In genomic region chr1:191839891-191840290, GRCh38 we compare ENCODE assay signal across 25 cellular contexts.
DNase-seq lines count a peak whose midpoint lies in the region; TF ChIP-seq lines count a peak whose summit lies in the region.
"Had no signal": no experiment of that assay in that cellular context is flagged by ENCODE, and none has a peak within 500 bp of the region (broad histone marks: within the 10 kb centered on the region; RNA-seq: fewer than 3 reads in every experiment).

No MANE protein-coding gene starts in this region.

- H3K4me1 ChIP-seq in adipocyte (ENCODE audit: control insufficient read depth, insufficient read depth, low read length): peaks cover 13% of the 10 kb centered on the region
- no peaks in the 10 kb centered on the region for H3K4me1 ChIP-seq in osteoblast (ENCODE audit: insufficient read depth, low read length)
- H3K4me1 ChIP-seq: ascending aorta, esophagus squamous epithelium, SJSA1, testis had no signal

- H4K20me1 ChIP-seq in osteoblast (ENCODE audit: insufficient read depth, low read length): no peaks in the 10 kb centered on the region

- peaks cover 2% of the 10 kb centered on the region for H3K9me3 Mint-ChIP-seq in activated T-cell treated with anti-CD3 and anti-CD28 coated beads, Interleukin-2, amount 50 U/mL, for 24 hours

- H3K27ac ChIP-seq in osteoblast (ENCODE audit: low read depth, low read length): no peak overlapping the region
- H3K27ac ChIP-seq: ascending aorta, esophagus squamous epithelium, KMS-11, SJSA1, testis had no signal

- no peak overlapping the region for H3K4me2 ChIP-seq in osteoblast (ENCODE audit: insufficient read depth, low read length)
- H3K4me2 ChIP-seq: KMS-11 had no signal

- H3K27me3 ChIP-seq in adipocyte (replicated peaks; ENCODE audit: control insufficient read depth, insufficient read depth, low read length) (no peaks in the 10 kb centered on the region), osteoblast (ENCODE audit: insufficient read depth, low read length) (no peaks in the 10 kb centered on the region)
- H3K27me3 ChIP-seq: ascending aorta, esophagus squamous epithelium, SJSA1, testis had no signal

- H3K9ac ChIP-seq in adipocyte (ENCODE audit: low read length): no peak overlapping the region
- H3K9ac ChIP-seq: KMS-11 had no signal

- peak overlapping the region; percentile 2 for H2AFZ ChIP-seq in osteoblast (ENCODE audit: low read length)

- TF ChIP-seq CTCF in epithelial cell of esophagus (IDR thresholded peaks at IDR 0.05; ENCODE audit: insufficient read depth, low read depth, low read length, missing control alignments) (no peak), osteoblast (IDR thresholded peaks at IDR 0.05; ENCODE audit: extremely low read depth, low read depth, low read length) (no peak)

- no peaks in the 10 kb centered on the region for H3K36me3 ChIP-seq in adipocyte (ENCODE audit: control insufficient read depth, insufficient read depth, low read length, severe bottlenecking)
- H3K36me3 ChIP-seq in osteoblast (ENCODE audit: insufficient read depth, low read length): no peaks in the 10 kb centered on the region
- H3K36me3 ChIP-seq: ascending aorta, esophagus squamous epithelium, SJSA1 had no signal

- H3K9me3 ChIP-seq in adipocyte (ENCODE audit: control insufficient read depth, low read length): no peaks in the 10 kb centered on the region
- no peaks in the 10 kb centered on the region for H3K9me3 ChIP-seq in osteoblast (ENCODE audit: low read depth, low read length)
- H3K9me3 ChIP-seq: ascending aorta, esophagus squamous epithelium, testis had no signal

- no peaks in the 10 kb centered on the region for H3K36me3 Mint-ChIP-seq in activated T-cell treated with anti-CD3 and anti-CD28 coated beads, Interleukin-2, amount 50 U/mL, for 24 hours (ENCODE audit: low read depth)
- H3K36me3 Mint-ChIP-seq: naive thymus-derived CD4-positive, alpha-beta T cell; stimulated activated memory B cell treated with anti-CD40 and anti-IgM and Interleukin-4, amounts not matched to agents 10 μg/mL and 1 μg/mL and 100 μg/mL, for 72 hours had no signal

- H3K79me2 ChIP-seq in osteoblast (ENCODE audit: insufficient read depth, low read length): no peaks in the 10 kb centered on the region

- no peak overlapping the region for H3K27ac Mint-ChIP-seq in activated T-cell treated with anti-CD3 and anti-CD28 coated beads, Interleukin-2, amount 50 U/mL, for 24 hours
- H3K27ac Mint-ChIP-seq: CD4-positive, alpha-beta T cell; effector memory CD8-positive, alpha-beta T cell; naive thymus-derived CD4-positive, alpha-beta T cell; stimulated activated memory B cell treated with anti-CD40 and anti-IgM and Interleukin-4, amounts not matched to agents 10 μg/mL and 1 μg/mL and 100 μg/mL, for 72 hours had no signal

- H3K4me3 ChIP-seq in adipocyte (ENCODE audit: low read length) (peak overlapping the region; percentile 52), epithelial cell of esophagus (ENCODE audit: low read length) (no peak overlapping the region), osteoblast (ENCODE audit: insufficient read depth, low read length) (no peak overlapping the region)
- H3K4me3 ChIP-seq: esophagus squamous epithelium, SJSA1, testis had no signal

- H3K4me3 Mint-ChIP-seq in activated T-cell treated with anti-CD3 and anti-CD28 coated beads, Interleukin-2, amount 50 U/mL, for 24 hours: no peak overlapping the region
- H3K4me3 Mint-ChIP-seq: CD4-positive, alpha-beta T cell; effector memory CD8-positive, alpha-beta T cell; naive thymus-derived CD4-positive, alpha-beta T cell; stimulated activated memory B cell treated with anti-CD40 and anti-IgM and Interleukin-4, amounts not matched to agents 10 μg/mL and 1 μg/mL and 100 μg/mL, for 72 hours had no signal

- H3K4me1 Mint-ChIP-seq in activated T-cell treated with anti-CD3 and anti-CD28 coated beads, Interleukin-2, amount 50 U/mL, for 24 hours (ENCODE audit: low read depth): no peaks in the 10 kb centered on the region
- H3K4me1 Mint-ChIP-seq: naive thymus-derived CD4-positive, alpha-beta T cell; stimulated activated memory B cell treated with anti-CD40 and anti-IgM and Interleukin-4, amounts not matched to agents 10 μg/mL and 1 μg/mL and 100 μg/mL, for 72 hours had no signal

- DNase-seq in HCEC 1CT (peak; percentile 55), adipocyte (ENCODE audit: low read depth) (peak; percentile 60), epithelial cell of esophagus (ENCODE audit: low read depth) (peak; percentile 43), osteoblast (ENCODE audit: insufficient read length, low spot score, missing footprints) (no peak), NCI-H187 (lab: John Stamatoyannopoulos, UW) (no peak), GOT3 (lab: John Stamatoyannopoulos, UW) (no peak)
- DNase-seq in stimulated activated CD4-positive, alpha-beta T cell treated with anti-CD3 and anti-CD28 coated beads, Interleukin-4, amount 100 ng/mL, for 1 hour: no peak
- no peak for DNase-seq in activated T-cell treated with anti-CD3 and anti-CD28 coated beads, Interleukin-2, amount 50 U/mL, for 24 hours
- DNase-seq: activated CD4-positive, alpha-beta T cell treated with anti-CD3 and anti-CD28 coated beads for 48 hours; activated naive CD4-positive, alpha-beta T cell treated with anti-CD3 and anti-CD28 coated beads, Interleukin-2, amount 50 U/mL, for 16 hours; CD4-positive, alpha-beta T cell; effector memory CD8-positive, alpha-beta T cell; esophagus squamous epithelium; GDM1; left cardiac atrium; mesendoderm; naive thymus-derived CD4-positive, alpha-beta T cell; NCI-H1048; NCI-H2081; stimulated activated CD4-positive, alpha-beta T cell treated with anti-CD3 and anti-CD28 coated beads, Interleukin-1b, Interleukin-23, amount 100 ng/mL, for 48 hours; testis had no signal

- no peaks in the 10 kb centered on the region for H3K27me3 Mint-ChIP-seq in activated T-cell treated with anti-CD3 and anti-CD28 coated beads, Interleukin-2, amount 50 U/mL, for 24 hours
- H3K27me3 Mint-ChIP-seq: CD4-positive, alpha-beta T cell; effector memory CD8-positive, alpha-beta T cell; naive thymus-derived CD4-positive, alpha-beta T cell; stimulated activated memory B cell treated with anti-CD40 and anti-IgM and Interleukin-4, amounts not matched to agents 10 μg/mL and 1 μg/mL and 100 μg/mL, for 72 hours had no signal

Comparison
In these comparisons a context has a peak if more than half of its experiments do, and no peak if none do; other contexts are left out.
1. DNase-seq: peak in HCEC 1CT (single experiment), adipocyte (single experiment) and epithelial cell of esophagus (single experiment); none in osteoblast (single experiment), stimulated activated CD4-positive, alpha-beta T cell treated with anti-CD3 and anti-CD28 coated beads, Interleukin-4, amount 100 ng/mL, for 1 hour (single experiment), activated T-cell treated with anti-CD3 and anti-CD28 coated beads, Interleukin-2, amount 50 U/mL, for 24 hours (single experiment), NCI-H187 (0 of 2) and GOT3 (single experiment).